24 cellular contexts compared by ENCODE assay signal in genomic region chr1:7089485-7089884, GRCh38.
"Had no signal": no experiment of that assay in that cellular context is flagged by ENCODE, and none has a peak within 500 bp of the region (broad histone marks: within the 10 kb centered on the region; RNA-seq: fewer than 3 reads in every experiment).

No MANE protein-coding gene starts in this region.

- H3K27ac ChIP-seq: ascending aorta, body of pancreas had no signal

- ATAC-seq: activated naive CD4-positive, alpha-beta T cell treated with anti-CD3 and anti-CD28 coated beads, Interleukin-2, amount 50 U/mL, for 72 hours; activated naive CD8-positive, alpha-beta T cell treated with anti-CD3 and anti-CD28 coated beads, Interleukin-2, amount 50 U/mL, for 24 hours; activated T-cell treated with anti-CD3 and anti-CD28 coated beads, Interleukin-2, amount 50 U/mL, for 4 hours; body of pancreas; PC-3; T-cell had no signal

- DNase-seq: activated CD4-positive, alpha-beta memory T cell treated with anti-CD3 and anti-CD28 coated beads for 36 hours; activated CD4-positive, alpha-beta T cell treated with anti-CD3 and anti-CD28 coated beads, Interleukin-2, amount 10 ng/mL, durations not matched to agents 7 days and 5 days; activated CD4-positive, CD25-positive, alpha-beta regulatory T cell; activated CD8-positive, alpha-beta memory T cell treated with anti-CD3 and anti-CD28 coated beads for 24 hours; activated effector memory CD4-positive, alpha-beta T cell treated with anti-CD3 and anti-CD28 coated beads, Interleukin-2, amount 50 U/mL, for 16 hours; activated naive CD4-positive, alpha-beta T cell treated with Interleukin-2 at 50 U/mL for 16 hours; activated naive CD8-positive, alpha-beta T cell treated with anti-CD3 and anti-CD28 coated beads, Interleukin-2, amount 50 U/mL, for 24 hours; activated T-cell treated with anti-CD3 and anti-CD28 coated beads, Interleukin-2, amount 50 U/mL, for 4 hours; amniotic stem cell; body of pancreas; cortex of kidney; Karpas-422; MM.1S; NCI-H1694; NCI-H2029 treated with DMSO at 0.1 percent for 48 hours; NCI-H510A treated with DMSO at 0.1 percent for 48 hours; NCI-H774; PC-3; SHP77 treated with DMSO at 0.1 percent for 48 hours; T-cell; T-helper 2 cell; T1000 had no signal

- H3K4me1 ChIP-seq: ascending aorta, body of pancreas had no signal

- H3K4me3 ChIP-seq: ascending aorta, body of pancreas had no signal

- H3K27me3 ChIP-seq: ascending aorta, body of pancreas had no signal

- H3K36me3 ChIP-seq: ascending aorta had no signal

- H3K9me3 ChIP-seq: ascending aorta, body of pancreas had no signal
